Comparison of ENCODE assay signal across 2 cellular contexts in the genomic region with DNA sequence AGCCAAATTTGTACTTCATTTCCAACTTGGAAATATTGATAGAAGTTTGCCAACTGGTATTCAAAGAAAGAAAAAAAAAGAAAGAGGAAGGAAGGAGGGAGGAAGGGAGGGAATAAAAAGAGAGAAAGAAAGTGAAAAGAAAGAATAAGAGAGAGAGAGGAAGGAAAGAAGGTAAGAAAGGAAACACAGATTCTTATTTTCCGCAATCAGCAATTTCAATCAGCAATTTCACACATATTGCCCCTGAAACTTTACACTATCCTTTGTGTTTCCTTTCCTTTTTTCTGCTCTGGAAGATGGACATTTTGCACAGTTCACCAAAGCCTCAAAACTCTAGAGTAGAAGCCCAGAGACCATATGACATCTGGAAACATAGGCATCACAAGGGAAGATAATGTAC.
TF ChIP-seq lines count a peak whose summit lies in the region.

No MANE protein-coding gene starts in this region.

TF ChIP-seq in A549, 52 proteins besides CTCF, POLR2A, EP300 and RAD21 (continued from another document):
- no peak for TF ChIP-seq SMC3 (IDR thresholded peaks at IDR 0.05)

TF ChIP-seq in IMR-90, 13 proteins besides CTCF, POLR2A, EP300 and RAD21 (continued from another document):
- TF ChIP-seq USF2 (IDR thresholded peaks at IDR 0.05; ENCODE audit: low read depth, low read length) (no peak), CHD1 (IDR thresholded peaks at IDR 0.05; ENCODE audit: low read depth, low read length) (no peak)
